In the genomic region with DNA sequence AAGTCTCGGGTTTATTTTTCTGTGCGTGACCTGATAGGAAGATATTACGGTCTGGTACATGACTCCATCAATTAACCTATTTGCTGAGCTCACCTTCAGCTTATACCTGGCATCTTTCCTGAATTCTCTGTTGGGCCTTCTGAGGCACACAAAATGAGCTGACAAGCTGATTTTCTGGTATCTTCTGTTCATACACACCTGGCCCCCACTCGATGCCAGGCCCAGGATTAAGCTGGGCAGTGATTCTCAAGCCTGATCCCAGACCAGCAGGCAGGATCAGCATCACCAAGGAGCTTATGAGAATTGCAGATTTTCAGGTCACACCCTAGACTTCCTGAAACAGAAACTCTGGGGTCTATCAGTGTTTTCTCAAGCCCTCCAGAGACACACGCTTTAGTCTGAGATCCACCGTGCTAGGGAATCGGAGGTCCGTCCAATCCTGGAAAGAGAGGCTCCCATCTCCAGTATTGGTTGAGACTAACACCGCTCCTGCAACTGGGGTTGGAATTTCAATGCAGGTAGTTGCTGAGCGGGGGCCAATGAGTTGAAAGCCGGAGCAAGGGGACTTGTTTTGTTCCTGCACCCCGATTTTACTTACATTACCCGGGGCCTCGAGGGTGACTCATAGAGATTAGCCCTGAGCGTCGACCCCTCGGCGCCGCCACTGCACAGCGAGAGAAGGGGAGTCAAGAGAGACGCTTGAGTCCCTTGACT, we compare ENCODE assay signal across 8 cellular contexts. TPM values are rescaled to one million over a fixed set of nuclear protein-coding genes. Genes with fewer than 3 reads are reported as not detected.
DNase-seq lines count a peak whose midpoint lies in the region; ATAC-seq and TF ChIP-seq lines count a peak whose summit lies in the region.

No MANE protein-coding gene starts in this region.

- H3K79me2 ChIP-seq in OCI-LY3 (ENCODE audit: low read length), result peaks cover 19% of the 10 kb centered on the region

- H3K27ac ChIP-seq in OCI-LY3 (ENCODE audit: low read length), result peak overlapping the region; percentile 27; the same call in 1 of the 2 replicates
- H3K27ac ChIP-seq in neutrophil, result peak overlapping the region; percentile 90

- H3K27me3 Mint-ChIP-seq in activated CD4-positive, alpha-beta T cell treated with anti-CD3 and anti-CD28 coated beads, Interleukin-2, amount 10 ng/mL, durations not matched to agents 24 days and 14 days, result no peaks in the 10 kb centered on the region

- peaks cover 29% of the 10 kb centered on the region for H3K36me3 ChIP-seq in OCI-LY3 (replicated peaks; ENCODE audit: low read depth, low read length)
- peaks cover 29% of the 10 kb centered on the region for H3K36me3 ChIP-seq in neutrophil

- H3K4me1 Mint-ChIP-seq in activated CD4-positive, alpha-beta T cell treated with anti-CD3 and anti-CD28 coated beads, Interleukin-2, amount 10 ng/mL, durations not matched to agents 24 days and 14 days, result peaks cover 17% of the 10 kb centered on the region

- H3K4me3 ChIP-seq in OCI-LY3 (ENCODE audit: low read length) (peak overlapping the region; percentile 90), epithelial cell of proximal tubule (ENCODE audit: low read depth, low read length) (peak overlapping the region; percentile 92), neutrophil (ENCODE audit: low read depth in 1 of 2, low read length in 1 of 2) (peak overlapping the region; percentile 89 to 98)

- H3K9me3 Mint-ChIP-seq in activated CD4-positive, alpha-beta T cell treated with anti-CD3 and anti-CD28 coated beads, Interleukin-2, amount 10 ng/mL, durations not matched to agents 24 days and 14 days, result no peaks in the 10 kb centered on the region

- H3K9ac ChIP-seq in OCI-LY3 (ENCODE audit: low read length), result peak overlapping the region; percentile 81

- no peak for TF ChIP-seq CTCF in OCI-LY3 (IDR thresholded peaks at IDR 0.05; ENCODE audit: low read depth, low read length)
- TF ChIP-seq CTCF in epithelial cell of proximal tubule (conservative IDR thresholded peaks at IDR 0.05; ENCODE audit: low read depth, low read length), result no peak
- TF ChIP-seq CTCF in neutrophil (IDR thresholded peaks at IDR 0.05), result no peak

- peak overlapping the region; percentile 98 for H3K4me2 ChIP-seq in OCI-LY3 (ENCODE audit: low read length)

- no peak for DNase-seq in activated CD4-positive, alpha-beta T cell treated with anti-CD3 and anti-CD28 coated beads, Interleukin-2, amount 10 ng/mL, durations not matched to agents 24 days and 14 days
- DNase-seq in activated CD4-positive, alpha-beta T cell treated with anti-CD3 and anti-CD28 coated beads, Interleukin-2, amount 50 U/mL, for 4 hours, result no peak
- DNase-seq in epithelial cell of proximal tubule (ENCODE audit: low read depth) (no peak), 8988T (no peak)

- no peaks in the 10 kb centered on the region for H4K20me1 ChIP-seq in OCI-LY3 (ENCODE audit: insufficient read depth, low read length)

- H3K27me3 ChIP-seq in OCI-LY3 (ENCODE audit: low read depth, low read length) (no peaks in the 10 kb centered on the region), neutrophil (no peaks in the 10 kb centered on the region)

- H3K36me3 Mint-ChIP-seq in activated CD4-positive, alpha-beta T cell treated with anti-CD3 and anti-CD28 coated beads, Interleukin-2, amount 10 ng/mL, durations not matched to agents 24 days and 14 days (ENCODE audit: low read depth), result peaks cover 30% of the 10 kb centered on the region

- peak overlapping the region; percentile 100 for H3K4me3 Mint-ChIP-seq in activated CD4-positive, alpha-beta T cell treated with anti-CD3 and anti-CD28 coated beads, Interleukin-2, amount 10 ng/mL, durations not matched to agents 24 days and 14 days

- ATAC-seq in HG03045 (IDR thresholded peaks at IDR 0.05; ENCODE audit: unreplicated experiment), result no peak
- no peak for ATAC-seq in HG03439 (IDR thresholded peaks at IDR 0.05; ENCODE audit: unreplicated experiment)

- H3K9me3 ChIP-seq in OCI-LY3 (ENCODE audit: insufficient read depth, low read length) (no peaks in the 10 kb centered on the region), neutrophil (no peaks in the 10 kb centered on the region)

- intact Hi-C loops in activated CD4-positive, alpha-beta T cell treated with anti-CD3 and anti-CD28 coated beads, Interleukin-2, amount 10 ng/mL, durations not matched to agents 24 days and 14 days (cut with micrococcal nuclease), result loop anchor here (1.0 to 10.0 kb wide), 6 partner anchors 144 to 1652 kb away; partner anchors contain the start of genes CTNNB1, RPL14, RPSA and ZNF621

- H2AFZ ChIP-seq in OCI-LY3 (ENCODE audit: low read depth, low read length), result peak overlapping the region; percentile 95

- H3K4me1 ChIP-seq in OCI-LY3 (ENCODE audit: low read length) (peaks cover 28% of the 10 kb centered on the region), neutrophil (ENCODE audit: control insufficient read depth in 1 of 2, insufficient read depth in 1 of 2, low read depth in 1 of 2, low read length in 1 of 2) (peaks cover 22 to 31% of the 10 kb centered on the region in 2 experiments)

- H3K27ac Mint-ChIP-seq in activated CD4-positive, alpha-beta T cell treated with anti-CD3 and anti-CD28 coated beads, Interleukin-2, amount 10 ng/mL, durations not matched to agents 24 days and 14 days, result peak overlapping the region; percentile 99

RNA-seq across cellular contexts. Expression of gene EIF1B, which starts 0.6 kb away (rescaled TPM):
- 46.1 and 47.7 TPM in 2 replicates for total RNA-seq in activated CD4-positive, alpha-beta T cell treated with anti-CD3 and anti-CD28 coated beads, Interleukin-2, amount 10 ng/mL, durations not matched to agents 24 days and 14 days
- total RNA-seq in epithelial cell of proximal tubule, result 10.4 and 14.3 TPM in 2 replicates
